In the genomic region with DNA sequence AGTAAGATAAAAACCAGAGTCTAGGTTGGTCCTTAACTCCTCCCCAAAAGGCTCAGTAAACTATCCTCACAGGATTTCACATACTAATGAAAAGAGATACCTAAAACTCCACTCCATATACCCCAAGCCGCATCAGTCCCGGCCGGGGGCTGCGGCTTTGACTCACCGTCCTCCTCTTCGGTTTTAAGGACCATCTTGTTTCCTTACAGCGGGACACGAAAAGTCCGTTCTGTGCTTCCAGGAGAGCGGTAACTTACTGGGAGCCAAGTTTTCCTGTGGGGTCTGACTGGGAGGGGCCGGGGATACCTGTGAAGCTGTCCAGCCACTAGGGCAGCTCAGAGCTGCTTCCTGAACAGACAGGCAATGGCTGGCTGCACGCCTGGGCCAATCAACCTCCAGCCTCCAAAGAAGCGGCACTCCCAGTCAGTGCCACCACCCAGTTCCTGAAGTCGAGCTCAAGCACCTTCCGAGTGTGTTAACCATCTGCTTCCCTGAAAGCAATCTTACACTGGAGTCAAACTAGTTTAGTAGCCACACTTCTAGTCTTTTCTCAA, we compare ENCODE assay signal across 8 cellular contexts. TPM values are rescaled to one million over a fixed set of nuclear protein-coding genes. Genes with fewer than 3 reads are reported as not detected.
DNase-seq lines count a peak whose midpoint lies in the region; ATAC-seq and TF ChIP-seq lines count a peak whose summit lies in the region.

No MANE protein-coding gene starts in this region.

- H3K27ac Mint-ChIP-seq in brain = peak overlapping the region in 4 of 5 experiments; percentile 10 to 85 (median 48)

- ATAC-seq in GM21360 (IDR thresholded peaks at IDR 0.05; ENCODE audit: unreplicated experiment) (peak; percentile 47), left lung (peak; percentile 94)

- H3K4me1 ChIP-seq in Karpas-422 (ENCODE audit: low read length) = peaks cover 43% of the 10 kb centered on the region
- peaks cover 5 to 87% of the 10 kb centered on the region in 2 donors for H3K4me1 ChIP-seq in left lung

- H4K20me1 ChIP-seq in Karpas-422 (ENCODE audit: insufficient read depth, low read depth, low read length) = peaks cover 33% of the 10 kb centered on the region

- no peaks in the 10 kb centered on the region for H3K36me3 ChIP-seq in Karpas-422 (ENCODE audit: insufficient read depth, low read length)
- no peaks in the 10 kb centered on the region for H3K36me3 ChIP-seq in left lung

- peak overlapping the region in 1 of 5 experiments; percentile 52 for H3K4me3 Mint-ChIP-seq in brain

- TF ChIP-seq CTCF in brain (conservative IDR thresholded peaks at IDR 0.05) = no peak
- TF ChIP-seq CTCF in left lung (IDR thresholded peaks at IDR 0.05) = peak in 1 of 2 donors; percentile 41

- peak overlapping the region; percentile 56 for H3K4me2 ChIP-seq in Karpas-422 (ENCODE audit: low read depth, low read length, poor library complexity, severe bottlenecking)

- intact Hi-C loops in left lung (cut with DNase I) = no loop called here

- H2AFZ ChIP-seq in Karpas-422 (ENCODE audit: low read length) = no peak overlapping the region

- H3K9me2 ChIP-seq in Karpas-422 (replicated peaks; ENCODE audit: insufficient read depth, low read length) = no peaks in the 10 kb centered on the region

- H3K9me3 Mint-ChIP-seq in brain = no peaks in the 10 kb centered on the region

- H3K79me2 ChIP-seq in Karpas-422 (ENCODE audit: low read length) = no peaks in the 10 kb centered on the region

- peak overlapping the region; percentile 57 for H3K4me3 ChIP-seq in Karpas-422 (ENCODE audit: low read length)
- H3K4me3 ChIP-seq in left lung = peak overlapping the region; percentile 41 to 57

- H3K9me3 ChIP-seq in Karpas-422 (ENCODE audit: low read length) (no peaks in the 10 kb centered on the region), left lung (no peaks in the 10 kb centered on the region)

- no peaks in the 10 kb centered on the region for H3K36me3 Mint-ChIP-seq in brain

- peak overlapping the region; percentile 16; the same call in 1 of the 2 replicates for H3K9ac ChIP-seq in Karpas-422 (ENCODE audit: low read length)

- no peaks in the 10 kb centered on the region for H3K27me3 Mint-ChIP-seq in brain

- DNase-seq in COLO668 (lab: John Stamatoyannopoulos, UW; ENCODE audit: unreplicated experiment) = peak; percentile 48
- DNase-seq in Karpas-422 = peak; percentile 73
- peak; percentile 61 for DNase-seq in T follicular helper cell (ENCODE audit: low read depth)
- peak; percentile 92 to 94 for DNase-seq in left lung
- peak; percentile 60 to 76 (median 71) for DNase-seq in stimulated activated naive CD4-positive, alpha-beta T cell (lab: John Stamatoyannopoulos, UW)
- no peak for DNase-seq in SHP77 treated with DMSO at 0.1 percent for 48 hours (lab: John Stamatoyannopoulos, UW)

- H3K27me3 ChIP-seq in Karpas-422 (ENCODE audit: low read length) (no peaks in the 10 kb centered on the region), left lung (no peaks in the 10 kb centered on the region)

- H3K27ac ChIP-seq in Karpas-422 (ENCODE audit: low read length) = no peak overlapping the region
- peak overlapping the region; percentile 88 to 89 for H3K27ac ChIP-seq in left lung

- H3K4me1 Mint-ChIP-seq in brain = peaks cover 74% of the 10 kb centered on the region

RNA-seq across cellular contexts. Expression of a gene that starts 45.5 kb away (rescaled TPM):
- 9.6 and 15.8 TPM in 2 replicates for total RNA-seq in Karpas-422 (2014; rRNA removed; shearing (Covaris generic); ENCODE audit: low replicate concordance)
- 33.6 TPM for polyA plus RNA-seq in brain (ENCODE audit: insufficient read depth, low read depth, low replicate concordance)
- total RNA-seq in left lung = 10 to 100 TPM; 65.1 to 96.1 TPM
